16 cellular contexts compared by ENCODE assay signal in the genomic region with DNA sequence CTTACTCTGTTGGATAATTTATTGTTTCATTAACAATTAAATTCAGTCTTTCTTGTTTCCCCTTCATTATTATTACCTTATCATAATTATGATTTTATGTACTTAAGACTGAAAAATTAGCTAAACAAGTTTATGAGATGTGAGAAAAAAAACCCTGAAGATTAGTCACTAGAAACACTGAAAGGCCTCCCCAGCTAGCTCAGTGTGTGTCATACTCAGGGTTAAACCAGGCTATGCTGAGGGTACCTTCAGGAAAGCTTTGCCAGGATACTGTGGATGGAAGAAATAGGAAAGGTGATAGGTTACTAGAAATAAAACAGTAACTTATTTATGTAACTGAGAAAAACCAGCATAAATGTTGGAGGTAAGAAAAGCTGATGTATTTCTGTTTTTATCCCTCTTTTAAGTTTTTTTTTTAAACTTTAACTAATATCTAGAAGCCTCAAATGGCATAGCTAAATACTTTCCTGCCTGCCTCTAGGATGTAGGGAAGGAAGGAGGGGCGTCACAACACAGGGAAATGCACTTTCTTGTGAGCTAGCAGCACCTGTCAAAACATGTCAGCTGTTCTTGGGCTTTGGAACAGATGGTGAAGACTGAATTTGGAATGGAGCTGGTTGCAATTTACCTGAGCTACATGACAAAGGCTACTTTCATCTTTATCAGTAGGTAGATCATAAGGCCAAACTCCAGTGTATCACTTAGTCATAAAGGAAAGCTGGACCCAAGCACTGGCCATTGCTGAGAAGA. TPM values are rescaled to one million over a fixed set of nuclear protein-coding genes. Genes with fewer than 3 reads are reported as not detected.
A peak's percentile ranks its signal among the peaks of the same experiment; 100 is the strongest.
DNase-seq lines count a peak whose midpoint lies in the region; ATAC-seq and TF ChIP-seq lines count a peak whose summit lies in the region.
"Had no signal": no experiment of that assay in that cellular context is flagged by ENCODE, and none has a peak within 500 bp of the region (broad histone marks: within the 10 kb centered on the region; RNA-seq: fewer than 3 reads in every experiment).

No MANE protein-coding gene starts in this region.

- TF ChIP-seq CTCF in dorsolateral prefrontal cortex (IDR thresholded peaks at IDR 0.05 in 54 of 56, conservative IDR thresholded peaks at IDR 0.05 in 2 of 56; ENCODE audit: low read depth in 1 of 56, partially characterized antibody in 56 of 56) (no peak), esophagus muscularis mucosa (IDR thresholded peaks at IDR 0.05) (no peak), tibial nerve (IDR thresholded peaks at IDR 0.05) (no peak)

- intact Hi-C loops in dorsolateral prefrontal cortex (cut with DNase I), result no loop called here
- intact Hi-C loops in esophagus muscularis mucosa (cut with DNase I), result no loop called here

- WGBS in esophagus muscularis mucosa, result 59% methylated on average over 1 of the region's 1 CpG
- 85 to 88% methylated on average over 1 of the region's 1 CpG for WGBS in tibial nerve, 2 donors

- DNase-seq in NCI-H82 (lab: John Stamatoyannopoulos, UW), result peak; percentile 3
- DNase-seq in NCI-H82 treated with DMSO at 0.1 percent for 48 hours (lab: John Stamatoyannopoulos, UW; ENCODE audit: unreplicated experiment), result no peak
- DNase-seq in NCI-H2171 treated with DMSO at 0.1 percent for 48 hours (lab: John Stamatoyannopoulos, UW), result peak; percentile 93
- DNase-seq in dorsolateral prefrontal cortex, result peak in 1 of 10 donors; percentile 48
- peak; percentile 57 for DNase-seq in putamen (ENCODE audit: low spot score)
- DNase-seq in esophagus muscularis mucosa (ENCODE audit: extremely low spot score), result no peak
- DNase-seq in tibial nerve (ENCODE audit: low spot score in 2 of 2), result no peak
- DNase-seq: activated CD4-positive, alpha-beta T cell treated with anti-CD3 and anti-CD28 coated beads, Interleukin-2, amount 50 U/mL, for 4 hours; activated naive CD4-positive, alpha-beta T cell treated with anti-CD3 and anti-CD28 coated beads, Interleukin-2, amount 50 U/mL, for 16 hours; islet precursor cell; naive B cell had no signal

- no peaks in the 10 kb centered on the region for H3K27me3 ChIP-seq in dorsolateral prefrontal cortex
- H3K27me3 ChIP-seq in esophagus muscularis mucosa, result no peaks in the 10 kb centered on the region
- no peaks in the 10 kb centered on the region for H3K27me3 ChIP-seq in tibial nerve

- H3K4me1 ChIP-seq in esophagus muscularis mucosa, result no peaks in the 10 kb centered on the region
- H3K4me1 ChIP-seq in tibial nerve, result no peaks in the 10 kb centered on the region

- no peaks in the 10 kb centered on the region for H3K9me3 ChIP-seq in esophagus muscularis mucosa
- H3K9me3 ChIP-seq in tibial nerve, result peaks cover 0 to 5% (median 0%) of the 10 kb centered on the region in 4 donors
- H3K9me3 ChIP-seq: thoracic aorta had no signal

- H3K36me3 ChIP-seq in esophagus muscularis mucosa (peaks cover 0 to 26% (median 15%) of the 10 kb centered on the region in 4 donors), tibial nerve (peaks cover 0 to 47% (median 0%) of the 10 kb centered on the region in 3 donors)

- TF ChIP-seq POLR2A in esophagus muscularis mucosa (IDR thresholded peaks at IDR 0.05; ENCODE audit: low read depth) (no peak), tibial nerve (IDR thresholded peaks at IDR 0.05) (no peak)

- H3K27ac ChIP-seq in dorsolateral prefrontal cortex, result peak overlapping the region in 44 of 59 donors; percentile 3 to 84 (median 50)
- H3K27ac ChIP-seq in esophagus muscularis mucosa (replicated peaks in 1 of 4), result no peak overlapping the region
- no peak overlapping the region for H3K27ac ChIP-seq in tibial nerve
- H3K27ac ChIP-seq: coronary artery, thoracic aorta had no signal

- H3K4me3 ChIP-seq in dorsolateral prefrontal cortex (no peak overlapping the region), esophagus muscularis mucosa (no peak overlapping the region), tibial nerve (no peak overlapping the region)
- H3K4me3 ChIP-seq: coronary artery, thoracic aorta had no signal

- TF ChIP-seq EP300 in esophagus muscularis mucosa (IDR thresholded peaks at IDR 0.05) (no peak), tibial nerve (IDR thresholded peaks at IDR 0.05) (no peak)

- no peak for ATAC-seq in GM19397 (IDR thresholded peaks at IDR 0.05; ENCODE audit: unreplicated experiment)
- ATAC-seq: Panc1, sciatic nerve had no signal

RNA-seq across cellular contexts. Expression of gene NMRK1, which starts 24.2 kb away (rescaled TPM):
- 10 to 100 TPM; 13.8 to 51.6 (median 30.0) TPM for total RNA-seq in dorsolateral prefrontal cortex
- total RNA-seq in esophagus muscularis mucosa, result 10 to 100 TPM in 2 of 4 donors, 1 to 10 TPM in 2; 5.4 to 18.3 (median 10.0) TPM
- 10 to 100 TPM; 11.1 to 35.0 (median 16.2) TPM for total RNA-seq in tibial nerve

RNA-seq across cellular contexts. Expression of gene OSTF1, which starts 24.6 kb away (rescaled TPM):
- total RNA-seq in dorsolateral prefrontal cortex (10 to 100 TPM; 26.5 to 76.4 (median 58.6) TPM), esophagus muscularis mucosa (10 to 100 TPM; 22.9 to 29.3 (median 26.9) TPM), tibial nerve (10 to 100 TPM; 20.7 to 34.5 (median 24.8) TPM)

RNA-seq across cellular contexts. Expression of gene CARNMT1, which starts 35.6 kb away (rescaled TPM):
- 10 to 100 TPM; 14.3 to 36.6 (median 21.8) TPM for total RNA-seq in dorsolateral prefrontal cortex
- total RNA-seq in esophagus muscularis mucosa, result 10 to 100 TPM in 3 of 4 donors, 1 to 10 TPM in 1; 8.5 to 13.8 (median 11.1) TPM
- 10 to 100 TPM in 3 of 4 donors, 1 to 10 TPM in 1; 5.9 to 19.9 (median 15.6) TPM for total RNA-seq in tibial nerve

Comparison
In these comparisons a context has a peak if more than half of its experiments do, and no peak if none do; other contexts are left out.
1. DNase-seq: peak in NCI-H82 (single experiment), NCI-H2171 treated with DMSO at 0.1 percent for 48 hours (single experiment) and putamen (single experiment); none in NCI-H82 treated with DMSO at 0.1 percent for 48 hours (single experiment), esophagus muscularis mucosa (single experiment) and tibial nerve (0 of 2).
2. H3K27ac ChIP-seq: peak in dorsolateral prefrontal cortex (44 of 59); none in esophagus muscularis mucosa (0 of 4) and tibial nerve (0 of 4).